In genomic region chr4:150457802-150458201, GRCh38 we compare ENCODE assay signal across 15 cellular contexts.
DNase-seq lines count a peak whose midpoint lies in the region; TF ChIP-seq lines count a peak whose summit lies in the region.
"Had no signal": no experiment of that assay in that cellular context is flagged by ENCODE, and none has a peak within 500 bp of the region (broad histone marks: within the 10 kb centered on the region; RNA-seq: fewer than 3 reads in every experiment).

No MANE protein-coding gene starts in this region.

- H2AFZ ChIP-seq in SK-N-SH (ENCODE audit: low read depth) (no peak overlapping the region), neural cell (ENCODE audit: low read depth, low read length) (no peak overlapping the region)

- in situ Hi-C loops in brain microvascular endothelial cell (cut with HindIII; ENCODE audit: low pct_ligation_motif_present, low sequenced_read_pairs) = no loop called here

- H3K9ac ChIP-seq in SK-N-SH (no peak overlapping the region), neural cell (ENCODE audit: low read length) (no peak overlapping the region)

- no peaks in the 10 kb centered on the region for H3K27me3 ChIP-seq in SK-N-SH (ENCODE audit: insufficient read depth)
- H3K27me3 ChIP-seq in neural cell (ENCODE audit: insufficient read depth, low read depth, low read length) = no peaks in the 10 kb centered on the region
- no peaks in the 10 kb centered on the region for H3K27me3 ChIP-seq in brain microvascular endothelial cell (replicated peaks)
- H3K27me3 ChIP-seq: BE2C had no signal

- H3K36me3 ChIP-seq in SK-N-SH (replicated peaks in 1 of 2; ENCODE audit: control insufficient read depth in 1 of 2, insufficient read depth in 2 of 2, low read length in 1 of 2) (no peaks in the 10 kb centered on the region), neural cell (ENCODE audit: insufficient read depth, low read length) (no peaks in the 10 kb centered on the region), brain microvascular endothelial cell (replicated peaks) (no peaks in the 10 kb centered on the region)
- H3K36me3 ChIP-seq: HAP-1 had no signal

- TF ChIP-seq RAD21 in SK-N-SH (IDR thresholded peaks at IDR 0.05; ENCODE audit: low read length) = no peak
- TF ChIP-seq RAD21 in neural cell (conservative IDR thresholded peaks at IDR 0.05) = no peak

- H3F3A ChIP-seq in SK-N-SH (replicated peaks; ENCODE audit: insufficient read depth) (peaks cover 2% of the 10 kb centered on the region), neural cell (ENCODE audit: insufficient read depth, low read length, poor library complexity, severe bottlenecking) (no peaks in the 10 kb centered on the region)

- no peak overlapping the region for H3K27ac ChIP-seq in SK-N-SH (ENCODE audit: low read depth in 2 of 2, low read length in 1 of 2)
- H3K27ac ChIP-seq in neural cell (ENCODE audit: low read length) = no peak overlapping the region
- H3K27ac ChIP-seq in brain microvascular endothelial cell = no peak overlapping the region
- H3K27ac ChIP-seq: C4-2B had no signal

- no peaks in the 10 kb centered on the region for H4K20me1 ChIP-seq in SK-N-SH (ENCODE audit: insufficient read depth)
- no peaks in the 10 kb centered on the region for H4K20me1 ChIP-seq in neural cell (ENCODE audit: insufficient read depth)

- no peak overlapping the region for H3K4me3 ChIP-seq in SK-N-SH (ENCODE audit: low read depth in 2 of 2, low read length in 1 of 2)
- H3K4me3 ChIP-seq in cardiac fibroblast (replicated peaks in 1 of 2; ENCODE audit: low read depth in 2 of 2, low read length in 2 of 2) = no peak overlapping the region
- H3K4me3 ChIP-seq in neural cell (ENCODE audit: low read length) = no peak overlapping the region
- no peak overlapping the region for H3K4me3 ChIP-seq in brain microvascular endothelial cell (ENCODE audit: low read depth, low read length)
- H3K4me3 ChIP-seq: HAP-1 had no signal

- H3K9me2 ChIP-seq in SK-N-SH = no peaks in the 10 kb centered on the region
- H3K9me2 ChIP-seq in neural cell (ENCODE audit: insufficient read depth, low read length) = no peaks in the 10 kb centered on the region

- POLR2A ChIA-PET in SK-N-SH (lab: Yijun Ruan, JAX) = no interaction called here

- H3K79me2 ChIP-seq in SK-N-SH (ENCODE audit: insufficient read depth) (no peaks in the 10 kb centered on the region), neural cell (replicated peaks; ENCODE audit: insufficient read depth, low read length) (no peaks in the 10 kb centered on the region)

- H3K4me2 ChIP-seq in SK-N-SH = no peak overlapping the region
- no peak overlapping the region for H3K4me2 ChIP-seq in neural cell (ENCODE audit: low read length)

- CTCF ChIA-PET in SK-N-SH (lab: Yijun Ruan, JAX) = no interaction called here

- no peaks in the 10 kb centered on the region; a peak in 1 of 4 replicates for H3K4me1 ChIP-seq in SK-N-SH (ENCODE audit: control insufficient read depth in 1 of 2, insufficient read depth in 2 of 2, low read depth in 1 of 2, low read length in 1 of 2)
- H3K4me1 ChIP-seq: HAP-1 had no signal

- H3K9me3 ChIP-seq in SK-N-SH = no peaks in the 10 kb centered on the region
- H3K9me3 ChIP-seq in neural cell (ENCODE audit: low read length) = no peaks in the 10 kb centered on the region
- H3K9me3 ChIP-seq: BE2C, HAP-1 had no signal

- TF ChIP-seq CTCF in SK-N-SH (IDR thresholded peaks at IDR 0.05) = no peak
- TF ChIP-seq CTCF in cardiac fibroblast (IDR thresholded peaks at IDR 0.05; ENCODE audit: low read depth, low read length) = no peak
- no peak for TF ChIP-seq CTCF in neural cell (IDR thresholded peaks at IDR 0.05; ENCODE audit: poor library complexity, severe bottlenecking)
- no peak for TF ChIP-seq CTCF in brain microvascular endothelial cell (IDR thresholded peaks at IDR 0.05; ENCODE audit: low read depth, low read length, missing control alignments)

- 36% methylated on average over 1 of the region's 1 CpG for WGBS in SK-N-SH (ENCODE audit: low lambda C conversion rate)

- TF ChIP-seq EP300 in SK-N-SH (IDR thresholded peaks at IDR 0.05; ENCODE audit: borderline replicate concordance in 1 of 2, low read depth in 1 of 2, low read length in 1 of 2) (peak; percentile 7 to 27; a peak in 1 of 4 replicates), neural cell (conservative IDR thresholded peaks at IDR 0.05; ENCODE audit: poor library complexity, severe bottlenecking) (peak; percentile 47)

- DNase-seq in HCEC 1CT (peak; percentile 3), SK-N-SH (no peak), cardiac fibroblast (ENCODE audit: low read depth in 2 of 2) (peak; percentile 10 to 21), A172 (ENCODE audit: low spot score) (no peak), brain microvascular endothelial cell (no peak), NCI-H2171 treated with DMSO at 0.1 percent for 48 hours (lab: John Stamatoyannopoulos, UW) (no peak)
- DNase-seq in stimulated activated CD8-positive, alpha-beta memory T cell treated with anti-CD3 and anti-CD28 coated beads, Interleukin-4, amount 100 ng/mL, for 48 hours = no peak
- DNase-seq: BE2C; CD4-positive, alpha-beta memory T cell; DND-41; GDM1; HFFc6 had no signal

TF ChIP-seq in SK-N-SH, 30 proteins besides CTCF, POLR2A, EP300 and RAD21 (continues in another document):
- TF ChIP-seq, protein P1, sequence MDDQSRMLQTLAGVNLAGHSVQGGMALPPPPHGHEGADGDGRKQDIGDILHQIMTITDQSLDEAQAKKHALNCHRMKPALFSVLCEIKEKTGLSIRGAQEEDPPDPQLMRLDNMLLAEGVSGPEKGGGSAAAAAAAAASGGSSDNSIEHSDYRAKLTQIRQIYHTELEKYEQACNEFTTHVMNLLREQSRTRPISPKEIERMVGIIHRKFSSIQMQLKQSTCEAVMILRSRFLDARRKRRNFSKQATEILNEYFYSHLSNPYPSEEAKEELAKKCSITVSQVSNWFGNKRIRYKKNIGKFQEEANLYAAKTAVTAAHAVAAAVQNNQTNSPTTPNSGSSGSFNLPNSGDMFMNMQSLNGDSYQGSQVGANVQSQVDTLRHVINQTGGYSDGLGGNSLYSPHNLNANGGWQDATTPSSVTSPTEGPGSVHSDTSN (IDR thresholded peaks at IDR 0.05) = peak; percentile 91
- TF ChIP-seq IRF3 (IDR thresholded peaks at IDR 0.05; ENCODE audit: low read depth, low read length) = no peak

TF ChIP-seq in neural cell, 6 proteins besides CTCF, POLR2A, EP300 and RAD21:
- TF ChIP-seq REST (IDR thresholded peaks at IDR 0.05; ENCODE audit: borderline replicate concordance) (no peak), POLR2AphosphoS5 (IDR thresholded peaks at IDR 0.05) (peak; percentile 58)

Comparison
In these comparisons a context has a peak if more than half of its experiments do, and no peak if none do; other contexts are left out.
1. DNase-seq: peak in HCEC 1CT (single experiment) and cardiac fibroblast (2 of 2); none in SK-N-SH (single experiment), A172 (single experiment), brain microvascular endothelial cell (single experiment), stimulated activated CD8-positive, alpha-beta memory T cell treated with anti-CD3 and anti-CD28 coated beads, Interleukin-4, amount 100 ng/mL, for 48 hours (single experiment) and NCI-H2171 treated with DMSO at 0.1 percent for 48 hours (single experiment).